15 cellular contexts compared by ENCODE assay signal in genomic region chr10:106959521-106959920, GRCh38.
DNase-seq lines count a peak whose midpoint lies in the region; ATAC-seq, FAIRE-seq and TF ChIP-seq lines count a peak whose summit lies in the region.
"Had no signal": no experiment of that assay in that cellular context is flagged by ENCODE, and none has a peak within 500 bp of the region (broad histone marks: within the 10 kb centered on the region; RNA-seq: fewer than 3 reads in every experiment).

No MANE protein-coding gene starts in this region.

- 27% methylated on average over 3 of the region's 3 CpGs for WGBS in GM12878 (ENCODE audit: insufficient coverage, insufficient replicate concordance, low lambda C conversion rate, missing lambda C conversion rate)

- TF ChIP-seq EP300 in GM12878 (IDR thresholded peaks at IDR 0.05; ENCODE audit: borderline replicate concordance in 1 of 2, control insufficient read depth in 1 of 2, low read depth in 2 of 2, low read length in 2 of 2), result no peak

- RAD21 ChIA-PET in GM12878 (lab: Charles Lee; ENCODE audit: unreplicated experiment), result interaction anchor here (0.7 to 2.0 kb wide), 4 partner anchors 11 to 28 kb away, joined by 3 to 7 read pairs (median 6); no protein-coding TSS in a partner anchor

- no peak for TF ChIP-seq RAD21 in GM12878 (IDR thresholded peaks at IDR 0.05; ENCODE audit: insufficient read depth, low read depth, low read length)

- BruUV-seq in GM12878 (replicated peaks; lab: Mats Ljungman, UMichigan), result no TSS peak

- CTCF ChIA-PET in GM12878 (lab: Yijun Ruan, JAX), result interaction anchor here (0.7 to 2.0 kb wide), 6 partner anchors 9 to 96 kb away, joined by 3 to 5 read pairs (median 4); no protein-coding TSS in a partner anchor

- ATAC-seq in GM18505 (IDR thresholded peaks at IDR 0.05; ENCODE audit: unreplicated experiment) (peak; percentile 53), GM21381 (IDR thresholded peaks at IDR 0.05; ENCODE audit: unreplicated experiment) (peak; percentile 45), HG02973 (IDR thresholded peaks at IDR 0.05; ENCODE audit: unreplicated experiment) (peak; percentile 42), GM12878 (no peak; the same call in none of the 3 replicates)
- ATAC-seq: left colon had no signal

- peak overlapping the region; percentile 36; the same call in 1 of the 2 replicates for H3K27ac ChIP-seq in GM12878 (ENCODE audit: control insufficient read depth, insufficient read depth)
- H3K27ac ChIP-seq: epithelial cell of prostate had no signal

- no peaks in the 10 kb centered on the region for H3K79me2 ChIP-seq in GM12878 (ENCODE audit: control insufficient read depth, insufficient read depth, low read length)

- no peaks in the 10 kb centered on the region for H3K27me3 ChIP-seq in GM12878 (replicated peaks in 1 of 2; ENCODE audit: control insufficient read depth in 2 of 2, insufficient read depth in 2 of 2, low read length in 1 of 2)
- H3K27me3 ChIP-seq: upper lobe of left lung had no signal

- H3K4me1 ChIP-seq in GM12878 (ENCODE audit: control insufficient read depth, insufficient read depth, low read length), result peaks cover 13% of the 10 kb centered on the region
- H3K4me1 ChIP-seq: upper lobe of left lung had no signal

- intact Hi-C loops in GM12878 (cut with micrococcal nuclease; ENCODE audit: unreplicated experiment), result no loop called here

- DNase-seq in GM12878 (ENCODE audit: low read depth, low spot score), result no peak
- no peak for DNase-seq in activated naive CD4-positive, alpha-beta T cell (lab: John Stamatoyannopoulos, UW)
- no peak for DNase-seq in activated effector memory CD4-positive, alpha-beta T cell treated with anti-CD3 and anti-CD28 coated beads, Interleukin-2, amount 50 U/mL, for 16 hours
- no peak for DNase-seq in RPMI8226
- DNase-seq in NCI-H226, result no peak
- DNase-seq: DMS153; left colon; naive thymus-derived CD4-positive, alpha-beta T cell; NCI-H1092 treated with DMSO at 0.1 percent for 48 hours; NCI-H2227 treated with DMSO at 0.1 percent for 48 hours had no signal

- no peaks in the 10 kb centered on the region; the same call in 2 of the 3 replicates for H3K9me3 ChIP-seq in GM12878 (replicated peaks; ENCODE audit: control insufficient read depth, insufficient read depth, low read length)
- H3K9me3 ChIP-seq: upper lobe of left lung had no signal

- no peaks in the 10 kb centered on the region for H4K20me1 ChIP-seq in GM12878 (ENCODE audit: control insufficient read depth, insufficient read depth)

- TF ChIP-seq POLR2A in GM18505 (IDR thresholded peaks at IDR 0.05; ENCODE audit: borderline replicate concordance, extremely low read depth, insufficient read depth, insufficient read length) (no peak), GM12878 (IDR thresholded peaks at IDR 0.05; ENCODE audit: low read depth, low read length) (no peak)

- peak overlapping the region; percentile 70 for H2AFZ ChIP-seq in GM12878 (ENCODE audit: control insufficient read depth, low read depth, low read length)

- SMC1A ChIA-PET in GM12878 (lab: Charles Lee; ENCODE audit: uncharacterized antibody, unreplicated experiment), result interaction anchor here (0.6 to 1.9 kb wide), 12 partner anchors 8 to 98 kb away, joined by 3 to 8 read pairs (median 4); no protein-coding TSS in a partner anchor

- POLR2A ChIA-PET in GM12878 (lab: Charles Lee), result interaction anchor here (0.6 to 1.2 kb wide), 3 partner anchors 17 to 34 kb away, joined by 4 to 5 read pairs (median 4); no protein-coding TSS in a partner anchor

- H3K4me2 ChIP-seq in GM12878 (ENCODE audit: control insufficient read depth, insufficient read depth), result peak overlapping the region; percentile 5

- no peaks in the 10 kb centered on the region for H3K36me3 ChIP-seq in GM12878 (ENCODE audit: control insufficient read depth in 2 of 2, insufficient read depth in 2 of 2, low read length in 1 of 2)
- H3K36me3 ChIP-seq: upper lobe of left lung had no signal

- no peak for FAIRE-seq in GM12878 (lab: Jason Lieb, UNC)

- in situ Hi-C loops in GM12878 (cut with MboI), result no loop called here

- peak overlapping the region; percentile 46; the same call in 1 of the 2 replicates for H3K4me3 ChIP-seq in GM12878
- H3K4me3 ChIP-seq: upper lobe of left lung had no signal

- H3K9ac ChIP-seq in GM12878 (ENCODE audit: control insufficient read depth, insufficient read depth, low read length), result no peak overlapping the region

- no peak for TF ChIP-seq CTCF in GM12878 (IDR thresholded peaks at IDR 0.05 in 2 of 3, conservative IDR thresholded peaks at IDR 0.05 in 1 of 3; ENCODE audit: control insufficient read depth in 2 of 3, extremely low read depth in 1 of 3, insufficient read depth in 1 of 3, low read depth in 3 of 3, low read length in 3 of 3)

TF ChIP-seq in GM12878, 131 proteins besides CTCF, POLR2A, EP300 and RAD21:
- TF ChIP-seq SKIL (IDR thresholded peaks at IDR 0.05; ENCODE audit: low read depth, poor library complexity, severe bottlenecking) (no peak), CEBPZ (IDR thresholded peaks at IDR 0.05; ENCODE audit: low read depth, low read length) (no peak), FOXK2 (IDR thresholded peaks at IDR 0.05) (no peak), MLLT1 (IDR thresholded peaks at IDR 0.05) (no peak)
